In the genomic region with DNA sequence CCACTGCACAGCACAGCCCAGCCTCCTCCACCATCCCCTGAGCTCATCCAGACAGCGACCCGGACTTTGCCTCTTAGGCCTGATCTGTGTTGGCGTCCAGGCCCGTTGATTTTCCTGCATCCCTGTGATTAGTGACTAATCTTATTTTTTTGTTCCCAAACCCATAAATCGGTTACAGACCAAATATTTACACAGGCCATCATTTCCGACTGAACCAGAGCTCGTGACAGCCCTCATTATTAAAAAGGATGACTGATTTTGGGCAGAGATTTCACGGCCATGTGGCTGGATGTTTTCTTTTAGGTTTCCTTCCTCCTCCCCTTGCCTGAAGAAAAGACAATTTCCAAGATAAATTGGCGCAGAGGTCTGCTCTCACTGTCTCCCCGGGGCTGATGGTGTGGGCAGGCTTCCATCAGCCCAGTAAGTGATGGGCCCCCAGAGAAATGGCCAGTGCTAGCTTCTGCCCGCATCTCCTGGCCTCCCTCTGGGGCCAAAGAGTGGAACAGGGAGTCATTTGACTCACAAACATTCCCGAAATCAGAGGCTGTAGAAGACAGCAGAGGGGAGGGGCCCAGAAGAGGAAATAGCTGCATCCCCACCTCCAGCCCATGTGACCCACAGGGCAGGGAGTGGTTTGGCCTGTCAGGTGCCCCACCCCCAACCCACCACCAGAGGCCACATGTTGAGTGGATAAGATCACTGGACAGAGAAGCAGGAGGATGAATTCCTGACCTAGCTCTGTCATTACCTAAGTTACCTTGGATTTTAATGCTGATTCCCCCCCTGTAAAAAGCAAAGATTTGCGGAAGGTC, we compare ENCODE assay signal across 8 cellular contexts.
DNase-seq lines count a peak whose midpoint lies in the region; ATAC-seq, FAIRE-seq and TF ChIP-seq lines count a peak whose summit lies in the region.

No MANE protein-coding gene starts in this region.

- H2AK5ac ChIP-seq in mesenchymal stem cell (ENCODE audit: low read length, severe bottlenecking): peak overlapping the region; percentile 100

- H3K36me3 ChIP-seq in astrocyte (ENCODE audit: insufficient read depth, low read length) (no peaks in the 10 kb centered on the region), mesenchymal stem cell (ENCODE audit: control insufficient read depth in 1 of 2, insufficient read depth in 2 of 2, low read depth in 1 of 2, low read length in 2 of 2) (no peaks in the 10 kb centered on the region)

- H3K36me3 Mint-ChIP-seq in astrocyte (ENCODE audit: low read depth, unreplicated experiment): no peaks in the 10 kb centered on the region

- peak; percentile 62 for DNase-seq in AG09309 (ENCODE audit: low read depth)
- DNase-seq in LHCN-M2 (ENCODE audit: low read depth): peak; percentile 63
- DNase-seq in astrocyte (ENCODE audit: low read depth): peak; percentile 85
- DNase-seq in mesenchymal stem cell: peak; percentile 92
- no peak for DNase-seq in DMS114 treated with DMSO at 0.1 percent for 48 hours (lab: John Stamatoyannopoulos, UW; ENCODE audit: unreplicated experiment)
- no peak for DNase-seq in NCI-H526 treated with DMSO at 0.1 percent for 48 hours (lab: John Stamatoyannopoulos, UW)
- no peak for DNase-seq in cerebellum (ENCODE audit: low spot score)

- H3K9me3 ChIP-seq in astrocyte (ENCODE audit: insufficient read depth, low read depth, low read length) (no peaks in the 10 kb centered on the region), mesenchymal stem cell (ENCODE audit: control insufficient read depth, low read length) (no peaks in the 10 kb centered on the region)

- H3K27me3 ChIP-seq in astrocyte (ENCODE audit: insufficient read depth, low read length) (no peaks in the 10 kb centered on the region), mesenchymal stem cell (ENCODE audit: control insufficient read depth in 1 of 2, insufficient read depth in 1 of 2, low read length in 2 of 2) (no peaks in the 10 kb centered on the region)

- H3K14ac ChIP-seq in mesenchymal stem cell (ENCODE audit: low read length in 2 of 2): peak overlapping the region in 1 of 2 experiments; percentile 2

- H2AFZ ChIP-seq in astrocyte (ENCODE audit: low read depth, low read length): peak overlapping the region; percentile 65
- H2AFZ ChIP-seq in mesenchymal stem cell (ENCODE audit: low read depth, low read length): no peak overlapping the region

- H3K79me1 ChIP-seq in mesenchymal stem cell (replicated peaks; ENCODE audit: low read length, poor library complexity, severe bottlenecking): no peaks in the 10 kb centered on the region

- peak overlapping the region in 1 of 2 experiments; percentile 65 for H2BK12ac ChIP-seq in mesenchymal stem cell (ENCODE audit: low read length in 2 of 2)

- H3K23ac ChIP-seq in mesenchymal stem cell (ENCODE audit: low read length in 2 of 2): no peak overlapping the region

- peak overlapping the region; percentile 6 for H3K4me3 Mint-ChIP-seq in astrocyte (ENCODE audit: unreplicated experiment)

- peak overlapping the region; percentile 99 for H2BK5ac ChIP-seq in mesenchymal stem cell (ENCODE audit: low read depth, low read length, poor library complexity, severe bottlenecking)

- WGBS in mesenchymal stem cell: 15% methylated on average over 11 of the region's 13 CpGs

- TF ChIP-seq CTCF in AG09309 (IDR thresholded peaks at IDR 0.05; ENCODE audit: control insufficient read depth, insufficient read depth, low read depth, low read length, missing control alignments): no peak
- no peak for TF ChIP-seq CTCF in astrocyte (IDR thresholded peaks at IDR 0.05; ENCODE audit: insufficient read depth, low read depth, low read length)

- H3K4me1 ChIP-seq in astrocyte (ENCODE audit: insufficient read depth, low read length): peaks cover 38% of the 10 kb centered on the region
- peaks cover 19% of the 10 kb centered on the region for H3K4me1 ChIP-seq in mesenchymal stem cell (ENCODE audit: control insufficient read depth, insufficient read depth, low read depth, low read length)

- H3K9me3 Mint-ChIP-seq in astrocyte (ENCODE audit: unreplicated experiment): no peaks in the 10 kb centered on the region

- peaks cover 49% of the 10 kb centered on the region for H3K4me1 Mint-ChIP-seq in astrocyte (ENCODE audit: low read depth, unreplicated experiment)

- H3K4me2 ChIP-seq in astrocyte (ENCODE audit: low read length) (peak overlapping the region; percentile 75), mesenchymal stem cell (ENCODE audit: low read length, poor library complexity, severe bottlenecking) (no peak overlapping the region)

- peak overlapping the region; percentile 88 for H2BK120ac ChIP-seq in mesenchymal stem cell (ENCODE audit: low read depth, low read length)

- peak overlapping the region; percentile 85 for H3K27ac ChIP-seq in astrocyte (ENCODE audit: low read depth, low read length)
- peak overlapping the region; percentile 95 for H3K27ac ChIP-seq in mesenchymal stem cell (ENCODE audit: low read length, poor library complexity, severe bottlenecking)

- peak overlapping the region; percentile 82 for H4K91ac ChIP-seq in mesenchymal stem cell (ENCODE audit: low read length)

- no peaks in the 10 kb centered on the region for H4K20me1 ChIP-seq in astrocyte (ENCODE audit: insufficient read depth, low read length)

- no peak for ATAC-seq in HG03025 (IDR thresholded peaks at IDR 0.05; ENCODE audit: low FRiP score, unreplicated experiment)

- peak overlapping the region; percentile 85 to 86 for H3K18ac ChIP-seq in mesenchymal stem cell (ENCODE audit: low read depth in 1 of 2, low read length in 2 of 2)

- no peaks in the 10 kb centered on the region for H3K27me3 Mint-ChIP-seq in astrocyte (ENCODE audit: low read depth, unreplicated experiment)

- H3K4me3 ChIP-seq in AG09309 (ENCODE audit: control insufficient read depth, low read depth, low read length): no peak overlapping the region
- H3K4me3 ChIP-seq in astrocyte (ENCODE audit: insufficient read depth, low read depth, low read length): no peak overlapping the region
- H3K4me3 ChIP-seq in mesenchymal stem cell (ENCODE audit: insufficient read depth in 1 of 2, low read depth in 1 of 2, low read length in 2 of 2): no peak overlapping the region

- peak overlapping the region; percentile 81 to 96 for H3K4ac ChIP-seq in mesenchymal stem cell (ENCODE audit: low read depth in 1 of 2, low read length in 2 of 2)

- H4K8ac ChIP-seq in mesenchymal stem cell (ENCODE audit: low read length): peak overlapping the region; percentile 87

- peak overlapping the region; percentile 70 for H3K9ac ChIP-seq in astrocyte (ENCODE audit: low read length)
- H3K9ac ChIP-seq in mesenchymal stem cell (ENCODE audit: low read length): peak overlapping the region; percentile 62

- no peak overlapping the region for H2BK15ac ChIP-seq in mesenchymal stem cell (ENCODE audit: low read depth, poor library complexity, severe bottlenecking)

- H3K27ac Mint-ChIP-seq in astrocyte (ENCODE audit: unreplicated experiment): peak overlapping the region; percentile 99

- no peaks in the 10 kb centered on the region for H3K79me2 ChIP-seq in astrocyte (ENCODE audit: insufficient read depth, low read length)

- peak; percentile 55 for FAIRE-seq in astrocyte (lab: Jason Lieb, UNC)

Comparison
In these comparisons a context has a peak if more than half of its experiments do, and no peak if none do; other contexts are left out.
1. DNase-seq: peak in AG09309 (single experiment), LHCN-M2 (single experiment), astrocyte (single experiment) and mesenchymal stem cell (single experiment); none in DMS114 treated with DMSO at 0.1 percent for 48 hours (single experiment), NCI-H526 treated with DMSO at 0.1 percent for 48 hours (single experiment) and cerebellum (single experiment).